ENCODE assay signal across 14 cellular contexts in the genomic region with DNA sequence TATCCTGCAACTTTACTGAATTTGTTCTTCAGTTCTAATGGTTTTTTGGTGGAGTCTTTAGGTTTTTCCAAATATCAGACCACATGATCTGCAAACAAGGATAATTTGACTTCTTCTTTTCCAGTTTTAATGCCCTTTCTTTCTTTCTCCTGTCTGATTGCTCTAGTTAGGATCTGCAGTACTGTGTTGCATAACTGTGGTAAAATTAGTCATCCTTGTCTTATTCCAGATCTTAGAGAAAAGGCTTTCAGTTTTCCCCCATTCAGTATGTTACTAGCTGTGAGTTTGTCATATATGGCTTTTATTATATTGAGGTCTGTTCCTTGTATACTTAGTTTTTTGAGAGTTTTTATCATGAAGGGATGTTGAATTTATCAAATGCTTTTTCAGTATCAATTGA. TPM values are rescaled to one million over a fixed set of nuclear protein-coding genes. Genes with fewer than 3 reads are reported as not detected.
A peak's percentile ranks its signal among the peaks of the same experiment; 100 is the strongest.
DNase-seq lines count a peak whose midpoint lies in the region; ATAC-seq and TF ChIP-seq lines count a peak whose summit lies in the region.
"Had no signal": no experiment of that assay in that cellular context is flagged by ENCODE, and none has a peak within 500 bp of the region (broad histone marks: within the 10 kb centered on the region; RNA-seq: fewer than 3 reads in every experiment).

No MANE protein-coding gene starts in this region.

- no peaks in the 10 kb centered on the region for H3K9me3 ChIP-seq in BE2C

- ATAC-seq in HG03432 (IDR thresholded peaks at IDR 0.05; ENCODE audit: unreplicated experiment): no peak
- ATAC-seq: activated CD4-positive, alpha-beta T cell treated with anti-CD3 and anti-CD28 coated beads for 36 hours; HCT116 had no signal

- peak; percentile 33 for DNase-seq in GF-D8 (lab: John Stamatoyannopoulos, UW)
- DNase-seq in OCI-M1 (lab: John Stamatoyannopoulos, UW): peak; percentile 81
- DNase-seq in dedifferentiated amniotic fluid mesenchymal stem cell (ENCODE audit: extremely low spot score): peak; percentile 53
- peak; percentile 62 for DNase-seq in renal cortical epithelial cell (ENCODE audit: low read depth)
- DNase-seq in cerebellum (ENCODE audit: low spot score): no peak
- DNase-seq in BE2C: no peak
- DNase-seq in NCI-H69 (lab: John Stamatoyannopoulos, UW): no peak
- DNase-seq: activated CD4-positive, alpha-beta T cell treated with anti-CD3 and anti-CD28 coated beads for 36 hours; activated gamma-delta T cell treated with Interleukin-2 at 50 U/mL for 16 hours; islet precursor cell; NCI-H2029 treated with DMSO at 0.1 percent for 48 hours; SHP77 had no signal

- TF ChIP-seq CTCF in BE2C (IDR thresholded peaks at IDR 0.05; ENCODE audit: low read depth, low read length): no peak

- no peak overlapping the region for H3K4me3 ChIP-seq in BE2C (ENCODE audit: low read depth, low read length)

- peaks cover 46% of the 10 kb centered on the region for H3K27me3 ChIP-seq in BE2C

- H3K4me1 ChIP-seq in BE2C: no peaks in the 10 kb centered on the region

- no peaks in the 10 kb centered on the region for H3K36me3 ChIP-seq in BE2C

RNA-seq across cellular contexts. Expression of gene MICA, which starts 4.3 kb away (rescaled TPM):
- 33.0 and 55.6 TPM in 2 replicates for total RNA-seq in renal cortical epithelial cell
- total RNA-seq in cerebellum: 2.7 TPM
- polyA plus RNA-seq in BE2C (2012; ENCODE audit: insufficient read depth, insufficient read length, low read depth): not detected

RNA-seq across cellular contexts. Expression of gene HLA-B, which starts 50.7 kb away (rescaled TPM):
- total RNA-seq in renal cortical epithelial cell: 208 and 644 TPM in 2 replicates
- 20.9 TPM for total RNA-seq in cerebellum
- polyA plus RNA-seq in BE2C (2012; ENCODE audit: insufficient read depth, insufficient read length, low read depth): 5.7 TPM

Comparison
In these comparisons a context has a peak if more than half of its experiments do, and no peak if none do; other contexts are left out.
1. DNase-seq: peak in GF-D8 (single experiment), OCI-M1 (single experiment), dedifferentiated amniotic fluid mesenchymal stem cell (single experiment) and renal cortical epithelial cell (single experiment); none in cerebellum (single experiment), BE2C (single experiment) and NCI-H69 (single experiment).